In genomic region chr1:214570442-214570841, GRCh38 we compare ENCODE assay signal across 17 cellular contexts. TPM values are rescaled to one million over a fixed set of nuclear protein-coding genes. Genes with fewer than 3 reads are reported as not detected.
A peak's percentile ranks its signal among the peaks of the same experiment; 100 is the strongest.
DNase-seq lines count a peak whose midpoint lies in the region; ATAC-seq, FAIRE-seq and TF ChIP-seq lines count a peak whose summit lies in the region.
"Had no signal": no experiment of that assay in that cellular context is flagged by ENCODE, and none has a peak within 500 bp of the region (broad histone marks: within the 10 kb centered on the region; RNA-seq: fewer than 3 reads in every experiment).

No MANE protein-coding gene starts in this region.

- no peaks in the 10 kb centered on the region for H4K20me1 ChIP-seq in endothelial cell of umbilical vein (replicated peaks; ENCODE audit: control insufficient read depth, extremely low read depth, insufficient read depth, low read length)
- no peaks in the 10 kb centered on the region for H4K20me1 ChIP-seq in osteoblast (ENCODE audit: insufficient read depth, low read length)
- H4K20me1 ChIP-seq: BLaER1 had no signal

- H3K9me1 ChIP-seq in endothelial cell of umbilical vein (replicated peaks; ENCODE audit: control insufficient read depth, extremely low read depth, insufficient read depth, low read length): no peaks in the 10 kb centered on the region

- H3K79me2 ChIP-seq in endothelial cell of umbilical vein (ENCODE audit: control insufficient read depth, insufficient read depth, low read length): no peaks in the 10 kb centered on the region
- no peaks in the 10 kb centered on the region for H3K79me2 ChIP-seq in osteoblast (ENCODE audit: insufficient read depth, low read length)

- peak; percentile 89 for FAIRE-seq in endothelial cell of umbilical vein (lab: Jason Lieb, UNC)
- FAIRE-seq: frontal cortex had no signal

- intact Hi-C loops in endothelial cell of umbilical vein (cut with micrococcal nuclease): no loop called here

- no peak for TF ChIP-seq POLR2A in endothelial cell of umbilical vein (IDR thresholded peaks at IDR 0.05; ENCODE audit: low read depth, low read length)

- no peak overlapping the region for H2AFZ ChIP-seq in endothelial cell of umbilical vein (ENCODE audit: low read depth, low read length)
- peak overlapping the region; percentile 2 for H2AFZ ChIP-seq in osteoblast (ENCODE audit: low read length)

- H3K4me2 ChIP-seq in endothelial cell of umbilical vein (ENCODE audit: insufficient read depth, low read length): peak overlapping the region; percentile 50
- H3K4me2 ChIP-seq in osteoblast (ENCODE audit: insufficient read depth, low read length): peak overlapping the region; percentile 67
- H3K4me2 ChIP-seq: BLaER1, KMS-11 had no signal

- no peak for TF ChIP-seq CTCF in endothelial cell of umbilical vein (IDR thresholded peaks at IDR 0.05; ENCODE audit: extremely low read depth in 1 of 2, insufficient read depth in 1 of 2, low read depth in 1 of 2, low read length in 2 of 2)
- TF ChIP-seq CTCF in osteoblast (IDR thresholded peaks at IDR 0.05; ENCODE audit: extremely low read depth, low read depth, low read length): no peak

- H3K4me3 ChIP-seq in endothelial cell of umbilical vein (replicated peaks in 1 of 3; ENCODE audit: insufficient read depth in 1 of 3, low read depth in 1 of 3, low read length in 3 of 3): no peak overlapping the region
- H3K4me3 ChIP-seq in osteoblast (ENCODE audit: insufficient read depth, low read length): peak overlapping the region; percentile 21
- H3K4me3 ChIP-seq: BLaER1 had no signal

- H3K27me3 ChIP-seq in endothelial cell of umbilical vein (ENCODE audit: control insufficient read depth in 2 of 2, insufficient read depth in 2 of 2, low read length in 2 of 2) (no peaks in the 10 kb centered on the region), osteoblast (ENCODE audit: insufficient read depth, low read length) (no peaks in the 10 kb centered on the region)
- H3K27me3 ChIP-seq: BLaER1 had no signal

- H3K4me1 ChIP-seq in endothelial cell of umbilical vein (ENCODE audit: control insufficient read depth, extremely low read depth, insufficient read depth, low read length) (peaks cover 48% of the 10 kb centered on the region), osteoblast (ENCODE audit: insufficient read depth, low read length) (peaks cover 59% of the 10 kb centered on the region)
- H3K4me1 ChIP-seq: BLaER1 had no signal

- CTCF ChIA-PET in endothelial cell of umbilical vein (lab: Charles Lee): interaction anchor here (1.1 to 3.9 kb wide), 5 partner anchors 13 to 239 kb away, joined by 4 to 17 read pairs (median 4); no protein-coding TSS in a partner anchor

- no TSS peak for BruUV-seq in endothelial cell of umbilical vein (replicated peaks; lab: Mats Ljungman, UMichigan)

- H3K36me3 ChIP-seq in endothelial cell of umbilical vein (ENCODE audit: control insufficient read depth in 2 of 2, extremely low read depth in 1 of 2, insufficient read depth in 2 of 2, low read length in 2 of 2) (no peaks in the 10 kb centered on the region), osteoblast (ENCODE audit: insufficient read depth, low read length) (no peaks in the 10 kb centered on the region)
- H3K36me3 ChIP-seq: BLaER1 had no signal

- H3K9me3 ChIP-seq in endothelial cell of umbilical vein (replicated peaks; ENCODE audit: control insufficient read depth, insufficient read depth, low read length): no peaks in the 10 kb centered on the region
- H3K9me3 ChIP-seq in osteoblast (ENCODE audit: low read depth, low read length): no peaks in the 10 kb centered on the region

- ATAC-seq in HG02970 (IDR thresholded peaks at IDR 0.05; ENCODE audit: low FRiP score, unreplicated experiment): no peak

- POLR2A ChIA-PET in endothelial cell of umbilical vein (lab: Charles Lee): no interaction called here

- H3K9ac ChIP-seq in endothelial cell of umbilical vein (replicated peaks; ENCODE audit: extremely low read depth, insufficient read depth, low read length): no peak overlapping the region
- H3K9ac ChIP-seq: BLaER1, KMS-11 had no signal

- dilution Hi-C loops in endothelial cell of umbilical vein (cut with MboI; ENCODE audit: extremely low pct_ligation_motif_present, low sequenced_read_pairs): no loop called here

- H3K27ac ChIP-seq in endothelial cell of umbilical vein (ENCODE audit: insufficient read depth, low read depth, low read length) (peak overlapping the region; percentile 57), osteoblast (ENCODE audit: low read depth, low read length) (peak overlapping the region; percentile 82)
- H3K27ac ChIP-seq: BLaER1, KMS-11 had no signal

- DNase-seq in EH (ENCODE audit: low read depth): peak; percentile 76
- DNase-seq in RPMI7951 (ENCODE audit: low read depth): peak; percentile 68
- DNase-seq in endothelial cell of umbilical vein (ENCODE audit: low read depth, low spot score): peak; percentile 83
- DNase-seq in osteoblast (ENCODE audit: insufficient read length, low spot score, missing footprints): no peak
- DNase-seq in midbrain (lab: John Stamatoyannopoulos, UW): no peak
- no peak for DNase-seq in NCI-H69 (lab: John Stamatoyannopoulos, UW)
- no peak for DNase-seq in DMS 273 (lab: John Stamatoyannopoulos, UW; ENCODE audit: unreplicated experiment)
- DNase-seq: DMS153; NCI-H1436 treated with DMSO at 0.1 percent for 48 hours; NCI-H446 treated with DMSO at 0.1 percent for 48 hours; stimulated activated CD4-positive, alpha-beta T cell treated with anti-CD3 and anti-CD28 coated beads, Interleukin-1b, Interleukin-23, amount 100 ng/mL, for 48 hours; substantia nigra had no signal

TF ChIP-seq in endothelial cell of umbilical vein, 7 proteins besides CTCF, POLR2A, EP300 and RAD21:
- TF ChIP-seq GATA2 (IDR thresholded peaks at IDR 0.05; ENCODE audit: insufficient read depth, insufficient read length, low read depth, low read length): peak; percentile 44
- peak; percentile 39 for TF ChIP-seq JUN (IDR thresholded peaks at IDR 0.05; ENCODE audit: borderline replicate concordance, insufficient read depth, insufficient read length, low read depth)
- TF ChIP-seq FOS (IDR thresholded peaks at IDR 0.05; ENCODE audit: borderline replicate concordance, insufficient read depth, low read length): peak; percentile 92
- TF ChIP-seq MYC (IDR thresholded peaks at IDR 0.05; ENCODE audit: low read depth, low read length): no peak

RNA-seq across cellular contexts. Expression of gene PTPN14, which starts 19.0 kb away (rescaled TPM):
- 29.0 and 31.8 TPM in 2 replicates for total RNA-seq in RPMI7951 (2014; rRNA removed; shearing (Covaris generic))
- total RNA-seq in endothelial cell of umbilical vein (88.9 and 93.0 TPM in 2 replicates), osteoblast (122 and 131 TPM in 2 replicates)
- polyA plus RNA-seq in endothelial cell of umbilical vein: 18.5 and 23.1 TPM in 2 replicates
- polyA plus RNA-seq in endothelial cell of umbilical vein (2011; cell fraction: cytosol; rRNA removed): 18.2 and 18.3 TPM in 2 replicates
- 35.6 and 36.4 TPM in 2 replicates for polyA plus RNA-seq in endothelial cell of umbilical vein (2011; cell fraction: nucleus; rRNA removed)
- 22.8 and 30.2 TPM in 2 replicates for polyA plus RNA-seq in endothelial cell of umbilical vein (2012)
- 114 and 116 TPM in 2 replicates for polyA minus RNA-seq in endothelial cell of umbilical vein
- 22.9 TPM for polyA minus RNA-seq in endothelial cell of umbilical vein (2011; cell fraction: cytosol; rRNA and poly(A)+ RNA removed)
- 109 and 123 TPM in 2 replicates for polyA minus RNA-seq in endothelial cell of umbilical vein (2011; cell fraction: nucleus; rRNA and poly(A)+ RNA removed)
- total RNA-seq: OCI-LY7 had no signal

RNA-seq across cellular contexts. Expression of gene CENPF, which starts 32.6 kb away (rescaled TPM):
- 123 and 129 TPM in 2 replicates for total RNA-seq in RPMI7951 (2014; rRNA removed; shearing (Covaris generic))
- total RNA-seq in endothelial cell of umbilical vein: 66.2 and 72.9 TPM in 2 replicates
- polyA plus RNA-seq in endothelial cell of umbilical vein: 3.8 and 6.4 TPM in 2 replicates
- polyA plus RNA-seq in endothelial cell of umbilical vein (2011; cell fraction: cytosol; rRNA removed): 22.2 and 23.2 TPM in 2 replicates
- polyA plus RNA-seq in endothelial cell of umbilical vein (2011; cell fraction: nucleus; rRNA removed): 34.5 and 55.7 TPM in 2 replicates
- 20.3 and 71.4 TPM in 2 replicates for polyA plus RNA-seq in endothelial cell of umbilical vein (2012)
- polyA minus RNA-seq in endothelial cell of umbilical vein: 10.5 and 12.0 TPM in 2 replicates
- polyA minus RNA-seq in endothelial cell of umbilical vein (2011; cell fraction: cytosol; rRNA and poly(A)+ RNA removed): 35.9 TPM
- 16.9 and 28.9 TPM in 2 replicates for polyA minus RNA-seq in endothelial cell of umbilical vein (2011; cell fraction: nucleus; rRNA and poly(A)+ RNA removed)
- total RNA-seq in osteoblast: 8.3 and 8.5 TPM in 2 replicates

Comparison
In these comparisons a context has a peak if more than half of its experiments do, and no peak if none do; other contexts are left out.
1. DNase-seq: peak in EH (single experiment), RPMI7951 (single experiment) and endothelial cell of umbilical vein (single experiment); none in osteoblast (single experiment), midbrain (single experiment), NCI-H69 (single experiment) and DMS 273 (single experiment).